ENCODE assay signal across 15 cellular contexts in the genomic region with DNA sequence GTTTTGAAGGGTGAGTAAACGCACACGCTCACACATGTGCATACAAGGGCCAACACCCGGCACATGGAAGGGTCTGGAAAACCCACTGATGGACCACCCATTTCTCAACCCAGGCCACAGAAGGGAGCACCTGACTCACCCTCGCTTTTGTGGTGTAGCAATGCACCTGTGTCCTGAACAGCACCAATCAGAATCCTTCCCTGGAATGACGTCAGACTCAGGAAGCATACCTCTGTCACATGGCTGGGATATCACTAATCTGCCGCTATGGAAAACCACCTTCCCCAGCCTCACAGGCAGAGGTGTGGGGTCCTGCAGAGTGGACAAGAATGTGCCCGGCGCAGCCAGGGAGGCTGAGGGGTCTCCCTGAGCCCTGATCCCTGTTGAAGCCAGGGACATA. TPM values are rescaled to one million over a fixed set of nuclear protein-coding genes. Genes with fewer than 3 reads are reported as not detected.
DNase-seq lines count a peak whose midpoint lies in the region; ATAC-seq, FAIRE-seq and TF ChIP-seq lines count a peak whose summit lies in the region.
"Had no signal": no experiment of that assay in that cellular context is flagged by ENCODE, and none has a peak within 500 bp of the region (broad histone marks: within the 10 kb centered on the region; RNA-seq: fewer than 3 reads in every experiment).

No MANE protein-coding gene starts in this region.

- peak overlapping the region; percentile 76 for H3K27ac Mint-ChIP-seq in activated naive CD4-positive, alpha-beta T cell treated with anti-CD3 and anti-CD28 coated beads, Interleukin-2, amount 10 ng/mL, durations not matched to agents 7 days and 5 days
- peak overlapping the region; percentile 55 for H3K27ac Mint-ChIP-seq in stimulated activated memory B cell treated with anti-CD40 and anti-IgM and Interleukin-4, amounts not matched to agents 10 μg/mL and 1 μg/mL and 100 μg/mL, for 72 hours
- no peak overlapping the region for H3K27ac Mint-ChIP-seq in endothelial cell (ENCODE audit: unreplicated experiment)

- BruUV-seq in OCI-LY7 (replicated peaks; lab: Mats Ljungman, UMichigan) (no TSS peak), mammary epithelial cell (replicated peaks; lab: Mats Ljungman, UMichigan) (no TSS peak)

- no peaks in the 10 kb centered on the region for H3K9me3 ChIP-seq in OCI-LY7 (ENCODE audit: low read length)
- no peaks in the 10 kb centered on the region for H3K9me3 ChIP-seq in mammary epithelial cell (replicated peaks; ENCODE audit: insufficient read depth, low read length)
- H3K9me3 ChIP-seq in kidney (ENCODE audit: control insufficient read depth in 1 of 2, low read length in 2 of 2), result no peaks in the 10 kb centered on the region

- in situ Hi-C loops in mammary epithelial cell (cut with MboI; ENCODE audit: low sequenced_read_pairs in 2 of 2), result no loop called here

- CTCF ChIA-PET in activated naive CD4-positive, alpha-beta T cell treated with anti-CD3 and anti-CD28 coated beads, Interleukin-2, amount 10 ng/mL, durations not matched to agents 7 days and 5 days (lab: Charles Lee), result no interaction called here
- CTCF ChIA-PET in OCI-LY7 (lab: Charles Lee; ENCODE audit: unreplicated experiment) (no interaction called here), mammary epithelial cell (lab: Charles Lee; ENCODE audit: low non-redundant PET) (no interaction called here)

- no peaks in the 10 kb centered on the region for H4K20me1 ChIP-seq in OCI-LY7 (ENCODE audit: insufficient read depth, low read length)
- H4K20me1 ChIP-seq in mammary epithelial cell (ENCODE audit: insufficient read depth, low read length), result no peaks in the 10 kb centered on the region

- H3K27ac ChIP-seq in OCI-LY7 (ENCODE audit: low read depth, low read length, poor library complexity, severe bottlenecking), result no peak overlapping the region
- no peak overlapping the region for H3K27ac ChIP-seq in mammary epithelial cell (ENCODE audit: insufficient read depth, low read depth, low read length)
- no peak overlapping the region for H3K27ac ChIP-seq in kidney (ENCODE audit: low read depth in 2 of 2, low read length in 2 of 2)
- H3K27ac ChIP-seq: skin epidermis had no signal

- H3K4me2 ChIP-seq in OCI-LY7 (ENCODE audit: low read length) (peak overlapping the region; percentile 30), mammary epithelial cell (ENCODE audit: insufficient read depth, low read depth, low read length) (no peak overlapping the region)

- H3K9me2 ChIP-seq in OCI-LY7 (ENCODE audit: insufficient read depth, low read length), result no peaks in the 10 kb centered on the region

- H3K27me3 ChIP-seq in mammary epithelial cell (ENCODE audit: insufficient read depth, low read length), result no peaks in the 10 kb centered on the region

- H3K4me3 ChIP-seq in OCI-LY7 (ENCODE audit: low read depth, low read length, poor library complexity, severe bottlenecking) (no peak overlapping the region), mammary epithelial cell (replicated peaks in 1 of 3; ENCODE audit: insufficient read depth in 1 of 3, low read depth in 2 of 3, low read length in 3 of 3) (no peak overlapping the region), kidney (ENCODE audit: low read length in 2 of 2) (no peak overlapping the region)
- H3K4me3 ChIP-seq: skin epidermis had no signal

- no peaks in the 10 kb centered on the region for H3K9me3 Mint-ChIP-seq in activated naive CD4-positive, alpha-beta T cell treated with anti-CD3 and anti-CD28 coated beads, Interleukin-2, amount 10 ng/mL, durations not matched to agents 7 days and 5 days
- H3K9me3 Mint-ChIP-seq in stimulated activated memory B cell treated with anti-CD40 and anti-IgM and Interleukin-4, amounts not matched to agents 10 μg/mL and 1 μg/mL and 100 μg/mL, for 72 hours, result no peaks in the 10 kb centered on the region
- H3K9me3 Mint-ChIP-seq in endothelial cell (ENCODE audit: unreplicated experiment), result no peaks in the 10 kb centered on the region

- H3K27me3 Mint-ChIP-seq in activated naive CD4-positive, alpha-beta T cell treated with anti-CD3 and anti-CD28 coated beads, Interleukin-2, amount 10 ng/mL, durations not matched to agents 7 days and 5 days, result peaks cover 7% of the 10 kb centered on the region
- H3K27me3 Mint-ChIP-seq in stimulated activated memory B cell treated with anti-CD40 and anti-IgM and Interleukin-4, amounts not matched to agents 10 μg/mL and 1 μg/mL and 100 μg/mL, for 72 hours, result peaks cover 40% of the 10 kb centered on the region
- H3K27me3 Mint-ChIP-seq in endothelial cell (ENCODE audit: unreplicated experiment), result peaks cover 13% of the 10 kb centered on the region

- no peak for ATAC-seq in stimulated activated memory B cell treated with anti-CD40 and anti-IgM and Interleukin-4, amounts not matched to agents 10 μg/mL and 1 μg/mL and 100 μg/mL, for 72 hours
- ATAC-seq in GM19397 (IDR thresholded peaks at IDR 0.05; ENCODE audit: unreplicated experiment), result no peak

- peak overlapping the region; percentile 5 for H3K4me3 Mint-ChIP-seq in activated naive CD4-positive, alpha-beta T cell treated with anti-CD3 and anti-CD28 coated beads, Interleukin-2, amount 10 ng/mL, durations not matched to agents 7 days and 5 days
- H3K4me3 Mint-ChIP-seq in stimulated activated memory B cell treated with anti-CD40 and anti-IgM and Interleukin-4, amounts not matched to agents 10 μg/mL and 1 μg/mL and 100 μg/mL, for 72 hours, result no peak overlapping the region
- no peak overlapping the region for H3K4me3 Mint-ChIP-seq in endothelial cell (ENCODE audit: unreplicated experiment)

- intact Hi-C loops in OCI-LY7 (cut with micrococcal nuclease; ENCODE audit: unreplicated experiment) (no loop called here), mammary epithelial cell (cut with micrococcal nuclease) (no loop called here), kidney (cut with DNase I) (no loop called here)

- POLR2A ChIA-PET in OCI-LY7 (lab: Charles Lee), result no interaction called here

- no peak for FAIRE-seq in kidney (lab: Jason Lieb, UNC)

- peak overlapping the region; percentile 65 for H2AFZ ChIP-seq in OCI-LY7 (ENCODE audit: low read length)
- no peak overlapping the region for H2AFZ ChIP-seq in mammary epithelial cell (ENCODE audit: low read depth, low read length)

- no peak for DNase-seq in activated naive CD4-positive, alpha-beta T cell treated with anti-CD3 and anti-CD28 coated beads, Interleukin-2, amount 10 ng/mL, durations not matched to agents 7 days and 5 days
- DNase-seq in activated naive CD4-positive, alpha-beta T cell treated with anti-CD3 and anti-CD28 coated beads, Interleukin-2, amount 50 U/mL, for 16 hours, result no peak
- DNase-seq in OCI-LY7 (ENCODE audit: low spot score), result peak; percentile 37
- DNase-seq in mammary epithelial cell, result peak; percentile 28
- no peak for DNase-seq in kidney
- DNase-seq in endothelial cell (ENCODE audit: low spot score), result no peak
- DNase-seq: activated gamma-delta T cell, foreskin melanocyte, NCI-H1694 treated with DMSO at 0.1 percent for 48 hours, OCI-M1, T1000 had no signal

- peaks cover 77% of the 10 kb centered on the region for H3K4me1 Mint-ChIP-seq in activated naive CD4-positive, alpha-beta T cell treated with anti-CD3 and anti-CD28 coated beads, Interleukin-2, amount 10 ng/mL, durations not matched to agents 7 days and 5 days
- H3K4me1 Mint-ChIP-seq in stimulated activated memory B cell treated with anti-CD40 and anti-IgM and Interleukin-4, amounts not matched to agents 10 μg/mL and 1 μg/mL and 100 μg/mL, for 72 hours, result peaks cover 13% of the 10 kb centered on the region
- peaks cover 11% of the 10 kb centered on the region for H3K4me1 Mint-ChIP-seq in endothelial cell (ENCODE audit: unreplicated experiment)

- no peak for TF ChIP-seq CTCF in OCI-LY7 (conservative IDR thresholded peaks at IDR 0.05; ENCODE audit: low read length)
- no peak for TF ChIP-seq CTCF in mammary epithelial cell (conservative IDR thresholded peaks at IDR 0.05 in 1 of 2, IDR thresholded peaks at IDR 0.05 in 1 of 2; ENCODE audit: extremely low read depth in 1 of 2, insufficient read depth in 1 of 2, low read depth in 1 of 2, low read length in 2 of 2)
- no peak for TF ChIP-seq CTCF in kidney (IDR thresholded peaks at IDR 0.05; ENCODE audit: borderline replicate concordance, extremely low read depth, insufficient read depth)
- no peak for TF ChIP-seq CTCF in endothelial cell (IDR thresholded peaks at IDR 0.05; ENCODE audit: unreplicated experiment)

- WGBS in mammary epithelial cell (ENCODE audit: low coverage, missing lambda C conversion rate), result 88% methylated on average over 7 of the region's 8 CpGs

- H3K4me1 ChIP-seq in OCI-LY7 (ENCODE audit: insufficient read depth, low read length, poor library complexity, severe bottlenecking), result peaks cover 11% of the 10 kb centered on the region
- peaks cover 26% of the 10 kb centered on the region for H3K4me1 ChIP-seq in mammary epithelial cell (ENCODE audit: insufficient read depth, low read length)
- peaks cover 0 to 8% of the 10 kb centered on the region in 2 donors for H3K4me1 ChIP-seq in kidney (ENCODE audit: control insufficient read depth in 1 of 2, insufficient read depth in 1 of 2, low read depth in 1 of 2, low read length in 2 of 2)

- H3K9ac ChIP-seq in mammary epithelial cell (ENCODE audit: insufficient read depth, low read length) (no peak overlapping the region), kidney (ENCODE audit: low read length in 2 of 2) (no peak overlapping the region)

- H3K79me2 ChIP-seq in OCI-LY7 (ENCODE audit: insufficient read depth, low read depth, low read length), result no peaks in the 10 kb centered on the region
- H3K79me2 ChIP-seq in mammary epithelial cell (ENCODE audit: insufficient read depth, low read length), result no peaks in the 10 kb centered on the region

- peaks cover 42% of the 10 kb centered on the region for H3K36me3 Mint-ChIP-seq in activated naive CD4-positive, alpha-beta T cell treated with anti-CD3 and anti-CD28 coated beads, Interleukin-2, amount 10 ng/mL, durations not matched to agents 7 days and 5 days
- peaks cover 3% of the 10 kb centered on the region for H3K36me3 Mint-ChIP-seq in stimulated activated memory B cell treated with anti-CD40 and anti-IgM and Interleukin-4, amounts not matched to agents 10 μg/mL and 1 μg/mL and 100 μg/mL, for 72 hours
- H3K36me3 Mint-ChIP-seq in endothelial cell (ENCODE audit: low read depth, unreplicated experiment), result no peaks in the 10 kb centered on the region

- H3K36me3 ChIP-seq in OCI-LY7 (ENCODE audit: insufficient read depth, low read length) (no peaks in the 10 kb centered on the region), mammary epithelial cell (ENCODE audit: insufficient read depth, low read length) (no peaks in the 10 kb centered on the region), kidney (ENCODE audit: control insufficient read depth in 1 of 2, insufficient read depth in 2 of 2, low read length in 2 of 2) (no peaks in the 10 kb centered on the region)

- dilution Hi-C loops in mammary epithelial cell (cut with HindIII; ENCODE audit: low sequenced_read_pairs), result no loop called here

RNA-seq across cellular contexts. Expression of a gene that starts 9.0 kb away (rescaled TPM):
- total RNA-seq in OCI-LY7 (2014; rRNA removed; shearing (Covaris generic)), result 0.18 TPM in 1 of 2 replicates, not detected in the other
- total RNA-seq in OCI-LY7 (2022), result 0.79 and 0.91 TPM in 2 replicates
- not detected for total RNA-seq in mammary epithelial cell
- polyA plus RNA-seq in mammary epithelial cell, result not detected
- not detected for polyA minus RNA-seq in mammary epithelial cell
- total RNA-seq in kidney, result 1.2 TPM
- polyA plus RNA-seq in kidney (ENCODE audit: insufficient read depth, low read depth, low replicate concordance), result 0.56 TPM
- not detected for total RNA-seq in endothelial cell (ENCODE audit: unreplicated experiment)
- polyA plus RNA-seq: neural cell had no signal

RNA-seq across cellular contexts. Expression of a gene that starts 13.7 kb away (rescaled TPM):
- total RNA-seq in OCI-LY7 (2014; rRNA removed; shearing (Covaris generic)), result 3.5 and 9.1 TPM in 2 replicates
- total RNA-seq in OCI-LY7 (2022), result 4.3 and 4.5 TPM in 2 replicates
- 1 to 10 TPM; 8.7 to 9.7 TPM for total RNA-seq in mammary epithelial cell
- polyA plus RNA-seq in mammary epithelial cell, result 6.3 TPM
- 9.4 TPM for polyA minus RNA-seq in mammary epithelial cell
- total RNA-seq in kidney, result 16.5 TPM
- polyA plus RNA-seq in kidney (ENCODE audit: insufficient read depth, low read depth, low replicate concordance), result 71.7 TPM
- total RNA-seq in endothelial cell (ENCODE audit: unreplicated experiment), result 17.2 TPM

RNA-seq across cellular contexts. Expression of a gene that starts 29.1 kb away (rescaled TPM):
- 0.06 TPM in 1 of 2 replicates, not detected in the other for total RNA-seq in OCI-LY7 (2014; rRNA removed; shearing (Covaris generic))
- not detected in 2 replicates for total RNA-seq in OCI-LY7 (2022)
- total RNA-seq in mammary epithelial cell, result 10 to 100 TPM; 31.2 to 35.8 TPM
- polyA plus RNA-seq in mammary epithelial cell, result 7.8 TPM
- 12.0 TPM for polyA minus RNA-seq in mammary epithelial cell
- 10.7 TPM for total RNA-seq in kidney
- 0.67 TPM for polyA plus RNA-seq in kidney (ENCODE audit: insufficient read depth, low read depth, low replicate concordance)
- 0.23 TPM for total RNA-seq in endothelial cell (ENCODE audit: unreplicated experiment)

RNA-seq across cellular contexts. Expression of a gene that starts 51.1 kb away (rescaled TPM):
- total RNA-seq in OCI-LY7 (2014; rRNA removed; shearing (Covaris generic)), result 15.1 and 15.9 TPM in 2 replicates
- total RNA-seq in OCI-LY7 (2022), result 16.2 and 22.5 TPM in 2 replicates
- 10 to 100 TPM; 25.7 to 27.5 TPM for total RNA-seq in mammary epithelial cell
- polyA plus RNA-seq in mammary epithelial cell, result 15.3 TPM
- polyA minus RNA-seq in mammary epithelial cell, result 22.8 TPM
- 34.5 TPM for total RNA-seq in kidney
- 31.0 TPM for polyA plus RNA-seq in kidney (ENCODE audit: insufficient read depth, low read depth, low replicate concordance)
- total RNA-seq in endothelial cell (ENCODE audit: unreplicated experiment), result 7.9 TPM

Comparison
In these comparisons a context has a peak if more than half of its experiments do, and no peak if none do; other contexts are left out.
1. DNase-seq: peak in OCI-LY7 (single experiment) and mammary epithelial cell (single experiment); none in activated naive CD4-positive, alpha-beta T cell treated with anti-CD3 and anti-CD28 coated beads, Interleukin-2, amount 10 ng/mL, durations not matched to agents 7 days and 5 days (single experiment), activated naive CD4-positive, alpha-beta T cell treated with anti-CD3 and anti-CD28 coated beads, Interleukin-2, amount 50 U/mL, for 16 hours (single experiment), kidney (single experiment) and endothelial cell (single experiment).